Comparison of ENCODE assay signal across 15 cellular contexts in the genomic region with DNA sequence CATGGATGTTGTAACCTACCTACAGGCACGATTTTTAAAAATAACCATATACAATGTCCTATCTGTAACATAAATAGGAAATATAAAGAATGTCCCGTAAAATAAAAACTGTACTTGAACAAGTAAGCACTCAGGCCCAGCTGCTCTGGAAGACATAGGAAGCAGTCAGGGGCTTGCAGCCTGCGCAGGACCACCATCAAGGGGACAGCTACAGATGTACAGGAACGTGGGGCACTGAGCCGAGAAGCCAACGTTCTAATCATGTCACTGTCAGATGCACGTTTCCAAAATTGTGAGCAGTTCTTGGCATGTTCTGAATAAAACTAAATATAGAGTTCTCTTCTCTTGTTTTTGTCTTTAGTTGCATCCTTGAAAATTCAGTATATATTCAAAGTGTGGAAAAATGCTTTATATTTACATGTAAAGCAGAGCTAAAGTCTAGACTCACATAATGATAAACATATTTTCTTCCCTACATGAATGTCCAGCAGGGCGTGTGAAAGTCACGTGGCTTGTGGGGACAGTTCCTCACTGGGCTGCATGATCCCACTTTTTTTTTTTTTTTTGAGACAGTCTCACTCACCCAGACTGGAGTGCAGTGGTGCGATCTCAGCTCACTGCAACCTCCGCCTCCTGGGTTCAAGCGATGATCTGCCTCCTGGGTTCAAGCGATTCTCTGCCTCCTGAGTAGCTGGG. TPM values are rescaled to one million over a fixed set of nuclear protein-coding genes. Genes with fewer than 3 reads are reported as not detected.
DNase-seq lines count a peak whose midpoint lies in the region; ATAC-seq and TF ChIP-seq lines count a peak whose summit lies in the region.
"Had no signal": no experiment of that assay in that cellular context is flagged by ENCODE, and none has a peak within 500 bp of the region (broad histone marks: within the 10 kb centered on the region; RNA-seq: fewer than 3 reads in every experiment).

No MANE protein-coding gene starts in this region.

- no peak for TF ChIP-seq EP300 in Ishikawa (IDR thresholded peaks at IDR 0.05; ENCODE audit: borderline replicate concordance)

- peak; percentile 34 for ATAC-seq in Right ventricle myocardium superior (ENCODE audit: poor library complexity)
- ATAC-seq: GM12878, GM23338 had no signal

- no peak for TF ChIP-seq RAD21 in Ishikawa (IDR thresholded peaks at IDR 0.05; ENCODE audit: low read depth)

- DNase-seq in Right ventricle myocardium superior (no peak), cardiac septum (ENCODE audit: low spot score) (no peak), UCSD-AML1 (lab: John Stamatoyannopoulos, UW; ENCODE audit: unreplicated experiment) (peak; percentile 30), superior temporal gyrus (ENCODE audit: extremely low spot score) (peak; percentile 15), dedifferentiated amniotic fluid mesenchymal stem cell (ENCODE audit: extremely low spot score) (no peak)
- DNase-seq in stimulated activated CD4-positive, alpha-beta T cell treated with anti-CD3 and anti-CD28 coated beads, Interleukin-12 subunit alpha, Interleukin-12 subunit beta, amount 100 ng/mL, for 4 hours, result no peak
- DNase-seq: AML-193; C1 segment of cervical spinal cord; CD4-positive, alpha-beta T cell; DMS79; H9 had no signal

- intact Hi-C loops in Right ventricle myocardium superior (cut with DNase I), result no loop called here
- intact Hi-C loops in cardiac septum (cut with DNase I), result no loop called here

TF ChIP-seq in Ishikawa, 13 proteins besides CTCF, POLR2A, EP300 and RAD21:
- TF ChIP-seq, protein P1, sequence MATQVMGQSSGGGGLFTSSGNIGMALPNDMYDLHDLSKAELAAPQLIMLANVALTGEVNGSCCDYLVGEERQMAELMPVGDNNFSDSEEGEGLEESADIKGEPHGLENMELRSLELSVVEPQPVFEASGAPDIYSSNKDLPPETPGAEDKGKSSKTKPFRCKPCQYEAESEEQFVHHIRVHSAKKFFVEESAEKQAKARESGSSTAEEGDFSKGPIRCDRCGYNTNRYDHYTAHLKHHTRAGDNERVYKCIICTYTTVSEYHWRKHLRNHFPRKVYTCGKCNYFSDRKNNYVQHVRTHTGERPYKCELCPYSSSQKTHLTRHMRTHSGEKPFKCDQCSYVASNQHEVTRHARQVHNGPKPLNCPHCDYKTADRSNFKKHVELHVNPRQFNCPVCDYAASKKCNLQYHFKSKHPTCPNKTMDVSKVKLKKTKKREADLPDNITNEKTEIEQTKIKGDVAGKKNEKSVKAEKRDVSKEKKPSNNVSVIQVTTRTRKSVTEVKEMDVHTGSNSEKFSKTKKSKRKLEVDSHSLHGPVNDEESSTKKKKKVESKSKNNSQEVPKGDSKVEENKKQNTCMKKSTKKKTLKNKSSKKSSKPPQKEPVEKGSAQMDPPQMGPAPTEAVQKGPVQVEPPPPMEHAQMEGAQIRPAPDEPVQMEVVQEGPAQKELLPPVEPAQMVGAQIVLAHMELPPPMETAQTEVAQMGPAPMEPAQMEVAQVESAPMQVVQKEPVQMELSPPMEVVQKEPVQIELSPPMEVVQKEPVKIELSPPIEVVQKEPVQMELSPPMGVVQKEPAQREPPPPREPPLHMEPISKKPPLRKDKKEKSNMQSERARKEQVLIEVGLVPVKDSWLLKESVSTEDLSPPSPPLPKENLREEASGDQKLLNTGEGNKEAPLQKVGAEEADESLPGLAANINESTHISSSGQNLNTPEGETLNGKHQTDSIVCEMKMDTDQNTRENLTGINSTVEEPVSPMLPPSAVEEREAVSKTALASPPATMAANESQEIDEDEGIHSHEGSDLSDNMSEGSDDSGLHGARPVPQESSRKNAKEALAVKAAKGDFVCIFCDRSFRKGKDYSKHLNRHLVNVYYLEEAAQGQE (IDR thresholded peaks at IDR 0.05; ENCODE audit: low read depth), result no peak
- no peak for TF ChIP-seq EGR1 (IDR thresholded peaks at IDR 0.05)
- TF ChIP-seq, protein P2, sequence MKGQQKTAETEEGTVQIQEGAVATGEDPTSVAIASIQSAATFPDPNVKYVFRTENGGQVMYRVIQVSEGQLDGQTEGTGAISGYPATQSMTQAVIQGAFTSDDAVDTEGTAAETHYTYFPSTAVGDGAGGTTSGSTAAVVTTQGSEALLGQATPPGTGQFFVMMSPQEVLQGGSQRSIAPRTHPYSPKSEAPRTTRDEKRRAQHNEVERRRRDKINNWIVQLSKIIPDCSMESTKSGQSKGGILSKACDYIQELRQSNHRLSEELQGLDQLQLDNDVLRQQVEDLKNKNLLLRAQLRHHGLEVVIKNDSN (IDR thresholded peaks at IDR 0.05), result peak; percentile 18; the same call in 1 of the 2 replicates

RNA-seq across cellular contexts. Expression of a gene that starts 28.4 kb away (rescaled TPM):
- total RNA-seq in Right ventricle myocardium superior (99.7 TPM), cardiac septum (153 TPM)
- total RNA-seq: HT-29 had no signal

Comparison
In these comparisons a context has a peak if more than half of its experiments do, and no peak if none do; other contexts are left out.
1. DNase-seq: peak in UCSD-AML1 (single experiment) and superior temporal gyrus (single experiment); none in Right ventricle myocardium superior (single experiment), cardiac septum (single experiment), dedifferentiated amniotic fluid mesenchymal stem cell (single experiment) and stimulated activated CD4-positive, alpha-beta T cell treated with anti-CD3 and anti-CD28 coated beads, Interleukin-12 subunit alpha, Interleukin-12 subunit beta, amount 100 ng/mL, for 4 hours (single experiment).